Comparison of ENCODE assay signal across 38 cellular contexts in genomic region chr12:77710209-77710608, GRCh38.
"Had no signal": no experiment of that assay in that cellular context is flagged by ENCODE, and none has a peak within 500 bp of the region (broad histone marks: within the 10 kb centered on the region; RNA-seq: fewer than 3 reads in every experiment).

No MANE protein-coding gene starts in this region.

- FAIRE-seq: astrocyte, bronchial epithelial cell had no signal

- H3K4me1 ChIP-seq: adrenal gland, ascending aorta, body of pancreas, breast epithelium had no signal

- H3K9me3 Mint-ChIP-seq: activated naive CD4-positive, alpha-beta T cell treated with anti-CD3 and anti-CD28 coated beads, Interleukin-2, amount 50 U/mL, for 24 hours; activated naive CD8-positive, alpha-beta T cell treated with anti-CD3 and anti-CD28 coated beads, Interleukin-2, amount 10 ng/mL, durations not matched to agents 7 days and 5 days; activated naive CD8-positive, alpha-beta T cell treated with anti-CD3 and anti-CD28 coated beads, Interleukin-2, amount 50 U/mL, for 24 hours; central memory CD8-positive, alpha-beta T cell had no signal

- H3K36me3 ChIP-seq: adrenal gland, ascending aorta, brain microvascular endothelial cell, breast epithelium, cardiac muscle cell had no signal

- H3K27ac Mint-ChIP-seq: activated naive CD4-positive, alpha-beta T cell treated with anti-CD3 and anti-CD28 coated beads for 36 hours; activated naive CD4-positive, alpha-beta T cell treated with anti-CD3 and anti-CD28 coated beads, Interleukin-2, amount 10 ng/mL, durations not matched to agents 7 days and 5 days; activated naive CD4-positive, alpha-beta T cell treated with anti-CD3 and anti-CD28 coated beads, Interleukin-2, amount 50 U/mL, for 24 hours; activated naive CD4-positive, alpha-beta T cell treated with anti-CD3 and anti-CD28 coated beads, Interleukin-2, amount 50 U/mL, for 72 hours; activated naive CD8-positive, alpha-beta T cell; activated naive CD8-positive, alpha-beta T cell treated with anti-CD3 and anti-CD28 coated beads for 36 hours; activated naive CD8-positive, alpha-beta T cell treated with anti-CD3 and anti-CD28 coated beads, Interleukin-2, amount 10 ng/mL, durations not matched to agents 7 days and 5 days; activated naive CD8-positive, alpha-beta T cell treated with anti-CD3 and anti-CD28 coated beads, Interleukin-2, amount 50 U/mL, for 24 hours; activated T-cell treated with anti-CD3 and anti-CD28 coated beads, Interleukin-2, amount 50 U/mL, for 72 hours; activated T-helper 1 cell treated with anti-CD3 and anti-CD28 coated beads, Interleukin-12 subunit alpha, Interleukin-12 subunit beta, Interleukin-2, Interleukin-4 antibody, amounts not matched to agents 30 ng/mL and 10 ng/mL and 1 ng/mL, durations not matched to agents 14 hours and 24 hours and 36 hours; activated T-helper 17 cell treated with anti-CD3 and anti-CD28 coated beads, Interleukin-2, amount 50 U/mL, for 72 hours; activated T-helper 2 cell treated with anti-CD3 and anti-CD28 coated beads, Interferon-gamma antibody, Interleukin-2, Interleukin-4, amounts not matched to agents 10 μg/mL and 5 μg/mL and 100 μg/mL, durations not matched to agents 14 hours and 24 hours and 36 hours; brain had no signal

- H3K4me3 Mint-ChIP-seq: activated naive CD4-positive, alpha-beta T cell treated with anti-CD3 and anti-CD28 coated beads for 36 hours; activated naive CD4-positive, alpha-beta T cell treated with anti-CD3 and anti-CD28 coated beads, Interleukin-2, amount 10 ng/mL, durations not matched to agents 7 days and 5 days; activated naive CD4-positive, alpha-beta T cell treated with anti-CD3 and anti-CD28 coated beads, Interleukin-2, amount 50 U/mL, for 24 hours; activated naive CD8-positive, alpha-beta T cell; activated naive CD8-positive, alpha-beta T cell treated with anti-CD3 and anti-CD28 coated beads for 36 hours; activated naive CD8-positive, alpha-beta T cell treated with anti-CD3 and anti-CD28 coated beads, Interleukin-2, amount 10 ng/mL, durations not matched to agents 7 days and 5 days; activated naive CD8-positive, alpha-beta T cell treated with anti-CD3 and anti-CD28 coated beads, Interleukin-2, amount 50 U/mL, for 24 hours; activated T-cell treated with anti-CD3 and anti-CD28 coated beads, Interleukin-2, amount 50 U/mL, for 4 hours; activated T-cell treated with anti-CD3 and anti-CD28 coated beads, Interleukin-2, amount 50 U/mL, for 72 hours; activated T-helper 1 cell treated with anti-CD3 and anti-CD28 coated beads, Interleukin-12 subunit alpha, Interleukin-12 subunit beta, Interleukin-2, Interleukin-4 antibody, amounts not matched to agents 30 ng/mL and 10 ng/mL and 1 ng/mL, durations not matched to agents 14 hours and 24 hours and 36 hours; activated T-helper 17 cell treated with anti-CD3 and anti-CD28 coated beads, Interleukin-2, amount 50 U/mL, for 72 hours; brain; central memory CD8-positive, alpha-beta T cell had no signal

- H3K27me3 ChIP-seq: adrenal gland, ascending aorta, body of pancreas, brain microvascular endothelial cell, breast epithelium, cardiac muscle cell had no signal

- DNase-seq: activated effector memory CD4-positive, alpha-beta T cell treated with anti-CD3 and anti-CD28 coated beads, Interleukin-2, amount 50 U/mL, for 16 hours; activated effector memory CD4-positive, alpha-beta T cell treated with Interleukin-2 at 50 U/mL for 16 hours; activated gamma-delta T cell; activated gamma-delta T cell treated with Interleukin-2 at 50 U/mL for 16 hours; activated naive CD4-positive, alpha-beta T cell; activated naive CD4-positive, alpha-beta T cell treated with anti-CD3 and anti-CD28 coated beads for 36 hours; activated naive CD4-positive, alpha-beta T cell treated with anti-CD3 and anti-CD28 coated beads, Interleukin-2, amount 10 ng/mL, durations not matched to agents 7 days and 5 days; activated naive CD4-positive, alpha-beta T cell treated with anti-CD3 and anti-CD28 coated beads, Interleukin-2, amount 50 U/mL, for 16 hours; activated naive CD4-positive, alpha-beta T cell treated with Interleukin-2 at 50 U/mL for 16 hours; activated naive CD8-positive, alpha-beta T cell treated with anti-CD3 and anti-CD28 coated beads for 36 hours; activated naive CD8-positive, alpha-beta T cell treated with anti-CD3 and anti-CD28 coated beads, Interleukin-2, amount 10 ng/mL, durations not matched to agents 7 days and 5 days; activated naive CD8-positive, alpha-beta T cell treated with anti-CD3 and anti-CD28 coated beads, Interleukin-2, amount 50 U/mL, for 24 hours; activated T-cell treated with anti-CD3 and anti-CD28 coated beads, Interleukin-2, amount 50 U/mL, for 4 hours; activated T-cell treated with anti-CD3 and anti-CD28 coated beads, Interleukin-2, amount 50 U/mL, for 48 hours; activated T-cell treated with anti-CD3 and anti-CD28 coated beads, Interleukin-2, amount 50 U/mL, for 72 hours; adrenal gland; amniotic stem cell; amygdala; anterior cingulate cortex; aorta; body of pancreas; brain microvascular endothelial cell; caudate nucleus; central memory CD4-positive, alpha-beta T cell; cerebellar nuclear complex had no signal

- H3K4me1 Mint-ChIP-seq: activated naive CD4-positive, alpha-beta T cell treated with anti-CD3 and anti-CD28 coated beads, Interleukin-2, amount 10 ng/mL, durations not matched to agents 7 days and 5 days; activated naive CD4-positive, alpha-beta T cell treated with anti-CD3 and anti-CD28 coated beads, Interleukin-2, amount 50 U/mL, for 24 hours; activated naive CD8-positive, alpha-beta T cell treated with anti-CD3 and anti-CD28 coated beads for 36 hours; activated naive CD8-positive, alpha-beta T cell treated with anti-CD3 and anti-CD28 coated beads, Interleukin-2, amount 10 ng/mL, durations not matched to agents 7 days and 5 days; activated naive CD8-positive, alpha-beta T cell treated with anti-CD3 and anti-CD28 coated beads, Interleukin-2, amount 50 U/mL, for 24 hours; activated T-helper 17 cell treated with anti-CD3 and anti-CD28 coated beads, Interleukin-2, amount 50 U/mL, for 72 hours; brain; central memory CD8-positive, alpha-beta T cell had no signal

- H3K36me3 Mint-ChIP-seq: activated naive CD4-positive, alpha-beta T cell treated with anti-CD3 and anti-CD28 coated beads, Interleukin-2, amount 10 ng/mL, durations not matched to agents 7 days and 5 days; activated naive CD4-positive, alpha-beta T cell treated with anti-CD3 and anti-CD28 coated beads, Interleukin-2, amount 50 U/mL, for 24 hours; activated naive CD4-positive, alpha-beta T cell treated with anti-CD3 and anti-CD28 coated beads, Interleukin-2, amount 50 U/mL, for 72 hours; activated naive CD8-positive, alpha-beta T cell; activated naive CD8-positive, alpha-beta T cell treated with anti-CD3 and anti-CD28 coated beads for 36 hours; activated naive CD8-positive, alpha-beta T cell treated with anti-CD3 and anti-CD28 coated beads, Interleukin-2, amount 10 ng/mL, durations not matched to agents 7 days and 5 days had no signal

- H3K27me3 Mint-ChIP-seq: activated naive CD4-positive, alpha-beta T cell treated with anti-CD3 and anti-CD28 coated beads, Interleukin-2, amount 10 ng/mL, durations not matched to agents 7 days and 5 days; activated naive CD4-positive, alpha-beta T cell treated with anti-CD3 and anti-CD28 coated beads, Interleukin-2, amount 50 U/mL, for 24 hours; activated naive CD8-positive, alpha-beta T cell; activated naive CD8-positive, alpha-beta T cell treated with anti-CD3 and anti-CD28 coated beads for 36 hours; activated naive CD8-positive, alpha-beta T cell treated with anti-CD3 and anti-CD28 coated beads, Interleukin-2, amount 10 ng/mL, durations not matched to agents 7 days and 5 days; activated naive CD8-positive, alpha-beta T cell treated with anti-CD3 and anti-CD28 coated beads, Interleukin-2, amount 50 U/mL, for 24 hours; activated T-helper 17 cell treated with anti-CD3 and anti-CD28 coated beads, Interleukin-2, amount 50 U/mL, for 72 hours; brain; central memory CD8-positive, alpha-beta T cell had no signal

- H3K27ac ChIP-seq: adrenal gland, ascending aorta, body of pancreas, brain microvascular endothelial cell, breast epithelium, cardiac muscle cell had no signal

- H3K4me3 ChIP-seq: adrenal gland, ascending aorta, body of pancreas, breast epithelium, cardiac muscle cell had no signal

- ATAC-seq: activated naive CD4-positive, alpha-beta T cell treated with anti-CD3 and anti-CD28 coated beads, Interleukin-2, amount 50 U/mL, for 72 hours; activated naive CD8-positive, alpha-beta T cell treated with anti-CD3 and anti-CD28 coated beads, Interleukin-2, amount 50 U/mL, for 24 hours; activated T-cell treated with anti-CD3 and anti-CD28 coated beads, Interleukin-2, amount 50 U/mL, for 4 hours; activated T-cell treated with anti-CD3 and anti-CD28 coated beads, Interleukin-2, amount 50 U/mL, for 72 hours; activated T-helper 17 cell treated with anti-CD3 and anti-CD28 coated beads, Interleukin-2, amount 50 U/mL, for 72 hours; body of pancreas had no signal

- H3K9me3 ChIP-seq: adrenal gland, ascending aorta, body of pancreas, breast epithelium had no signal
